ENCODE assay signal across 1 cellular context in the genomic region with DNA sequence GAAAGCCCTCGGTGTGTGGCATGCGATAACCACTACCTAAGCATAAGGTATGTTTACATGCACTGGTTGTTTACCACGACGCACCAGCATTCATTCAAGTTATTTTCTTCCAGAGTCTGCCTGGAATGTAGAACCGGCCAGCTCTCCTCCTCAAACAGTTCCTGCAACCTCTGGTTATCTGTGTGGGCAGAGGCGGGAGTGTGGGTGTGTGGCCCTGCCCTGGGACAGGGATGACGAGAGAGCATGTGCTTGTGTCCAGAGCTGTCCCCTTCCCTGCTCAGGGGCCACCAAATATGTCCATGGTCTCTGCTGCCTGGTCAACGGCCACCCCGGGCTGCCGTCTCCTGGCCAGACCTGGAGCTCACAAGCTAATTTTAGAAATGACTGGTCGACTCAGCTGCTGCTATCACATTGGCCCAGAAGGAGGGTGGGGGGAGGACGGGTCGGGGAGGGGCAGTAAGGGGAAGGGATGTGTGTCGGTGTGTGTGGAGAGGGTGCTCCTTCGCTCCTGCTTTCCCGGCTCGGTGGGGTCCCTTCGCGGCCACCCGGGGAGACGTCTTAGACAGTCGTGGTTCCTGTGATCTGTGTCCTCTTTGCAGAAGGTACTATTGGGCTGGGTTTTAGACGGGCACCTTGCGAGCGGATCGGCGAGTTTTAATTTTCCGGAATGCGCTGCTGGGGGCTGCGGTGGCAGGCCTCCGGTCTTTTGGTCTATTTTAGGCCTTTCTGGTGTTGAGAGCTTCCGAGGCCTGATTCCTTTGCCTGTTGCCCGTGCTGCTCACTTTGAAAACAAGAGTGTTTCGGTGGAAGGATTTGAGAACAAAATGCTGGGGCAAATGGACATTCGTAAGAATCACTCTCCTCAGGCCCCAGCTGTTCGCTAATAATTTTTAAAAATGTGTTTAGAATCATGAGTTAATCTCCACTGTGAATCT.
TF ChIP-seq lines count a peak whose summit lies in the region.

Gene MYO18B, plus strand, starts transcription at position 497 of the 935 bp plus-strand sequence. CDS start 18,905 bp downstream, outside the sequence.

TF ChIP-seq in H1, 55 proteins besides CTCF, POLR2A, EP300 and RAD21:
- TF ChIP-seq BCL11A (IDR thresholded peaks at IDR 0.05; ENCODE audit: low read depth in 2 of 2, low read length in 2 of 2) = no peak
- TF ChIP-seq CHD1 (IDR thresholded peaks at IDR 0.05; ENCODE audit: low read depth, low read length) = no peak
- TF ChIP-seq JUND (IDR thresholded peaks at IDR 0.05; ENCODE audit: low read length) = no peak
- no peak for TF ChIP-seq RNF2 (IDR thresholded peaks at IDR 0.05; ENCODE audit: borderline replicate concordance, low read depth, low read length, missing control alignments, poor library complexity, severe bottlenecking)
- no peak for TF ChIP-seq GTF2F1 (IDR thresholded peaks at IDR 0.05; ENCODE audit: borderline replicate concordance, low read depth, low read length)
- TF ChIP-seq EGR1 (IDR thresholded peaks at IDR 0.05; ENCODE audit: borderline replicate concordance, low read depth, low read length) = no peak
- no peak for TF ChIP-seq NRF1 (IDR thresholded peaks at IDR 0.05; ENCODE audit: low read depth, low read length)
- no peak for TF ChIP-seq KDM4A (IDR thresholded peaks at IDR 0.05; ENCODE audit: low read depth, low read length, severe bottlenecking)
- no peak for TF ChIP-seq RFX5 (IDR thresholded peaks at IDR 0.05; ENCODE audit: borderline replicate concordance, low read depth, low read length)
- no peak for TF ChIP-seq TCF12 (IDR thresholded peaks at IDR 0.05; ENCODE audit: low read depth, low read length)
- TF ChIP-seq YY1 (IDR thresholded peaks at IDR 0.05; ENCODE audit: low read depth, low read length) = no peak
TF ChIP-seq in H1: peak in this region for 0.
